In genomic region chr2:32947076-32947483, GRCh38 we compare ENCODE assay signal across 8 cellular contexts. TPM values are rescaled to one million over a fixed set of nuclear protein-coding genes. Genes with fewer than 3 reads are reported as not detected.
DNase-seq lines count a peak whose midpoint lies in the region; ATAC-seq and TF ChIP-seq lines count a peak whose summit lies in the region.

No MANE protein-coding gene starts in this region.

- H3K27me3 Mint-ChIP-seq in MCF 10A (ENCODE audit: insufficient read depth, unreplicated experiment) = no peaks in the 10 kb centered on the region

- no peaks in the 10 kb centered on the region for H3K79me2 ChIP-seq in ACC112 (ENCODE audit: control insufficient read depth, insufficient read depth, low read length, unreplicated experiment)

- peak overlapping the region; percentile 88 for H3K4me3 ChIP-seq in ACC112 (ENCODE audit: low read depth, low read length)
- peak overlapping the region; percentile 63 to 69 for H3K4me3 ChIP-seq in left lung
- H3K4me3 ChIP-seq in upper lobe of right lung = peak overlapping the region; percentile 66

- ATAC-seq in GM19328 (IDR thresholded peaks at IDR 0.05; ENCODE audit: unreplicated experiment) = peak; percentile 32
- peak; percentile 22 for ATAC-seq in HG03571 (IDR thresholded peaks at IDR 0.05; ENCODE audit: unreplicated experiment)
- ATAC-seq in left lung = peak; percentile 8
- peak; percentile 31 for ATAC-seq in upper lobe of right lung

- H3K4me1 Mint-ChIP-seq in MCF 10A (ENCODE audit: insufficient read depth, unreplicated experiment) = no peaks in the 10 kb centered on the region

- no peak for TF ChIP-seq CTCF in MCF 10A (IDR thresholded peaks at IDR 0.05; ENCODE audit: unreplicated experiment)
- TF ChIP-seq CTCF in left lung (IDR thresholded peaks at IDR 0.05) = no peak
- no peak for TF ChIP-seq CTCF in upper lobe of right lung (IDR thresholded peaks at IDR 0.05)

- intact Hi-C loops in MCF 10A (cut with micrococcal nuclease) = loop anchor here (2.0 to 10.0 kb wide), 2 partner anchors 76 to 392 kb away; no protein-coding TSS in a partner anchor
- intact Hi-C loops in left lung (cut with DNase I) = no loop called here
- intact Hi-C loops in upper lobe of right lung (cut with DNase I) = no loop called here

- H3K27ac ChIP-seq in ACC112 (ENCODE audit: low read depth, low read length) (no peak overlapping the region), left lung (peak overlapping the region; percentile 13 to 56), upper lobe of right lung (no peak overlapping the region)

- no peaks in the 10 kb centered on the region for H3K36me3 Mint-ChIP-seq in MCF 10A (ENCODE audit: insufficient read depth, unreplicated experiment)

- peak overlapping the region; percentile 80 for H2AFZ ChIP-seq in ACC112 (ENCODE audit: low read length, unreplicated experiment)

- CTCF ChIA-PET in MCF 10A (lab: Yijun Ruan, JAX) = interaction anchor here (0.6 to 0.9 kb wide), 5 partner anchors 51 to 1622 kb away, joined by 3 to 4 read pairs (median 3); no protein-coding TSS in a partner anchor

- DNase-seq in MCF 10A (ENCODE audit: unreplicated experiment) = no peak
- no peak for DNase-seq in left lung
- peak; percentile 62 for DNase-seq in upper lobe of right lung
- DNase-seq in DMS79 (lab: John Stamatoyannopoulos, UW) = no peak
- DNase-seq in NCI-H2171 (lab: John Stamatoyannopoulos, UW) = no peak

- peaks cover 10% of the 10 kb centered on the region; the same call in 1 of the 2 replicates for H3K27me3 ChIP-seq in ACC112 (ENCODE audit: insufficient read depth, low read length)
- peaks cover 0 to 48% of the 10 kb centered on the region in 2 donors for H3K27me3 ChIP-seq in left lung
- peaks cover 19% of the 10 kb centered on the region for H3K27me3 ChIP-seq in upper lobe of right lung

- POLR2A ChIA-PET in MCF 10A (lab: Yijun Ruan, JAX) = interaction anchor here (0.7 kb wide), 1 partner anchor 29 kb away, joined by 3 read pairs; no protein-coding TSS in a partner anchor

- no peaks in the 10 kb centered on the region for H3K4me1 ChIP-seq in ACC112 (ENCODE audit: control insufficient read depth, insufficient read depth, low read length, unreplicated experiment)
- peaks cover 0 to 12% of the 10 kb centered on the region in 2 donors for H3K4me1 ChIP-seq in left lung
- no peaks in the 10 kb centered on the region for H3K4me1 ChIP-seq in upper lobe of right lung

- H3K9me3 Mint-ChIP-seq in MCF 10A (ENCODE audit: unreplicated experiment) = no peaks in the 10 kb centered on the region

- H3K9me3 ChIP-seq in left lung (no peaks in the 10 kb centered on the region), upper lobe of right lung (no peaks in the 10 kb centered on the region)

- H3K36me3 ChIP-seq in ACC112 (ENCODE audit: insufficient read depth, low read length) (no peaks in the 10 kb centered on the region), left lung (no peaks in the 10 kb centered on the region), upper lobe of right lung (no peaks in the 10 kb centered on the region)

- BruUV-seq in MCF 10A (replicated peaks; lab: Mats Ljungman, UMichigan) = no TSS peak

- no peak overlapping the region for H3K27ac Mint-ChIP-seq in MCF 10A (ENCODE audit: low read depth, unreplicated experiment)

- H3K4me3 Mint-ChIP-seq in MCF 10A (ENCODE audit: unreplicated experiment) = peak overlapping the region; percentile 70

RNA-seq across cellular contexts. Expression of gene LTBP1, which starts 0.3 kb away (rescaled TPM):
- 99.0 and 119 TPM in 2 replicates for total RNA-seq in MCF 10A (2022)
- total RNA-seq in left lung = 10 to 100 TPM; 35.4 to 81.2 TPM
- 36.0 TPM for total RNA-seq in upper lobe of right lung

Comparison
In these comparisons a context has a peak if more than half of its experiments do, and no peak if none do; other contexts are left out.
1. H3K27ac ChIP-seq: peak in left lung (2 of 2); none in ACC112 (single experiment) and upper lobe of right lung (single experiment).
2. Peak in every context shown above with its lines, with median percentiles within 50 percentile points of each other: H3K4me3 ChIP-seq and ATAC-seq.